ENCODE assay signal across 8 cellular contexts in the genomic region with DNA sequence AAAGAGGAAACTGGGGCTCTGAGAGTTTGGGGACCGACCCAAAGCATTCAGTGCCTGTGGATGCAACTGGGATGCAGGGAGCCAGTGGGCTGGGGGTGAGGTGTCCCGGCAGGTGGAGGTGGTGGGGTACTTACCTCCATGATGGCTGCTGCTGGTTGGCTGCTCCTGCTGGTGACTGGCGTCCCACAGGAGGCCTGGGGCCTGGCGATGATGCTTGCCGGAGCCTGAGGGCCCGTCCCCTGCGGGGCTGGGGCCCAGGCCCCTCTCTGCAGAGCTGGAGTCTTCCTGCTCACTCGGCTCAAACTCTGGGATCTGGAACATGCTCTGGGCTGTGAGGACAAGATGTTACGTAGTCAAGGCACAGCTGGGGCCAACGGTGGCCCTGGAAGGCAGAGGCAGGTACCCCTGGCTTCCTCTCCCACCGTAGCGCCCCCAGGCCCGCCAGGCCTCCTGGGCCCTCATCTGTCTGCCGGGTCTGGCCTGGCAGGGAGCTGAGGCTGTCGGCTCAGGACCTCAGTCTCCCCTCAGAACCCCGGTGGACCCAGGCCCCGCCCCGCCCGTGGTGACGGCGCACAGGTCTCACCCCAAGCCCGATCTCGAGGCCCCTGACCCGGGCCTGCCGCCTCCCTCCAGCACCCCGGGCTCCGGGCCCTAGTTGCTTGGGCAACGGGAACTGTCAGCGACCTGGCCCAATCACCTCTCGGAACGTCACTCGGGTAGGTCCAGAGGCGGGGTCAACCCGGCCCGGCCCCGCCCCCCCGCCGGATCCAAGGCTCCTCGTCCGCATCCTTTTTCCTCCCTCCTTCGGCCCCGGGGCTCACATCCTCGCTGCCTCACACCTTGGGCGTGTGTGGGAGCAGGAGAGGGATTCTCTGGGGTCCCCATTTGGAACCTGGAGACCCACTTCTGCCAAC. TPM values are rescaled to one million over a fixed set of nuclear protein-coding genes. Genes with fewer than 3 reads are reported as not detected.
DNase-seq lines count a peak whose midpoint lies in the region; ATAC-seq and TF ChIP-seq lines count a peak whose summit lies in the region.

TSS of gene BAD (minus strand) at position 618 of the 914 bp plus-strand sequence. CDS start at position 321, 297 bp downstream.

- H4K20me1 ChIP-seq in PC-3 (ENCODE audit: low read length): no peaks in the 10 kb centered on the region

- peak within 1 kb of the TSS; percentile 75 for H3K9ac ChIP-seq in PC-3 (ENCODE audit: low read length)

- no peak for TF ChIP-seq CTCF in PC-3 (conservative IDR thresholded peaks at IDR 0.05; ENCODE audit: low read depth, low read length)
- no peak for TF ChIP-seq CTCF in epithelial cell of esophagus (IDR thresholded peaks at IDR 0.05; ENCODE audit: insufficient read depth, low read depth, low read length, missing control alignments)
- TF ChIP-seq CTCF in mucosa of descending colon (IDR thresholded peaks at IDR 0.05): no peak

- H3K27me3 ChIP-seq in PC-3 (ENCODE audit: low read length): no peaks in the 10 kb centered on the region

- peak within 1 kb of the TSS; percentile 88 for H2AFZ ChIP-seq in PC-3 (ENCODE audit: low read length)

- peaks cover 28% of the 10 kb centered on the region for H3K79me2 ChIP-seq in PC-3 (ENCODE audit: low read length)

- no peaks in the 10 kb centered on the region for H3K9me2 ChIP-seq in PC-3 (replicated peaks; ENCODE audit: low read length)

- TSS peak; percentile 67 for BruUV-seq in PC-3 (replicated peaks; lab: Mats Ljungman, UMichigan)

- POLR2A ChIA-PET in PC-3 (lab: Charles Lee; ENCODE audit: unreplicated experiment): no interaction called here

- H3K36me3 ChIP-seq in PC-3 (ENCODE audit: low read depth, low read length) (no peaks in the 10 kb centered on the region; the same call in 1 of the 2 replicates), mucosa of descending colon (ENCODE audit: low read depth) (no peaks in the 10 kb centered on the region)

- intact Hi-C loops in PC-3 (cut with micrococcal nuclease) (loop anchor here (2.0 kb wide), 2 partner anchors 14 to 16 kb away; partner anchors contain the start of gene CATSPERZ), mucosa of descending colon (cut with DNase I, micrococcal nuclease) (no loop called here)

- no peaks in the 10 kb centered on the region for H3F3A ChIP-seq in PC-3 (ENCODE audit: low read length, unreplicated experiment)

- peak within 1 kb of the TSS; percentile 90 for H3K4me2 ChIP-seq in PC-3 (ENCODE audit: low read length)

- H3K4me1 ChIP-seq in PC-3 (ENCODE audit: insufficient read depth, low read length) (peaks cover 18% of the 10 kb centered on the region), mucosa of descending colon (ENCODE audit: low read depth) (peaks cover 28% of the 10 kb centered on the region)

- CTCF ChIA-PET in PC-3 (lab: Charles Lee): interaction anchor here (1.0 to 1.1 kb wide), 2 partner anchors 8 to 17 kb away, joined by 3 to 5 read pairs; no protein-coding TSS in a partner anchor

- peak within 1 kb of the TSS; percentile 62 for H3K27ac ChIP-seq in PC-3 (ENCODE audit: low read length)

- DNase-seq in DMS153 (lab: John Stamatoyannopoulos, UW) (peak; percentile 82), PC-3 (peak; percentile 97), activated T-cell treated with anti-CD3 and anti-CD28 coated beads for 48 hours (ENCODE audit: low read depth) (peak; percentile 91), epithelial cell of esophagus (ENCODE audit: low read depth) (peak; percentile 95), mucosa of descending colon (peak; percentile 97)
- DNase-seq in Jurkat, Clone E6-1 (ENCODE audit: low read depth, low spot score): peak; percentile 88
- DNase-seq in stimulated activated CD8-positive, alpha-beta memory T cell treated with anti-CD3 and anti-CD28 coated beads, Interleukin-4, amount 100 ng/mL, for 1 hour (ENCODE audit: low read depth in 2 of 2, low spot score in 1 of 2): peak; percentile 82 to 88

- peak within 1 kb of the TSS; percentile 80 for H3K4me3 ChIP-seq in Jurkat, Clone E6-1 (ENCODE audit: low read length)
- H3K4me3 ChIP-seq in PC-3 (ENCODE audit: low read length) (peak within 1 kb of the TSS; percentile 73), epithelial cell of esophagus (ENCODE audit: low read length) (peak within 1 kb of the TSS; percentile 70), mucosa of descending colon (peak within 1 kb of the TSS; percentile 53)

- ATAC-seq in GM21619 (IDR thresholded peaks at IDR 0.05; ENCODE audit: unreplicated experiment) (peak; percentile 70), PC-3 (peak; percentile 89), mucosa of descending colon (peak; percentile 88)

- H3K9me3 ChIP-seq in PC-3 (ENCODE audit: low read length): no peaks in the 10 kb centered on the region
- H3K9me3 ChIP-seq in mucosa of descending colon: no peaks in the 10 kb centered on the region

RNA-seq across cellular contexts. Expression of gene BAD, which starts in this region (rescaled TPM):
- polyA plus RNA-seq in Jurkat, Clone E6-1 (2012; ENCODE audit: insufficient read depth, insufficient read length): 37.3 TPM
- total RNA-seq in PC-3 (2014; rRNA removed) (360 and 368 TPM in 2 replicates), mucosa of descending colon (10 to 100 TPM; 56.8 to 90.9 (median 75.4) TPM)

Comparison
In these comparisons a context has a peak if more than half of its experiments do, and no peak if none do; other contexts are left out.
1. Peak in every context shown above with its lines: DNase-seq, ATAC-seq, H3K4me3 ChIP-seq and H3K27ac ChIP-seq.